Comparison of ENCODE assay signal across 22 cellular contexts in genomic region chr18:8722946-8723477, GRCh38. TPM values are rescaled to one million over a fixed set of nuclear protein-coding genes. Genes with fewer than 3 reads are reported as not detected.
"Had no signal": no experiment of that assay in that cellular context is flagged by ENCODE, and none has a peak within 500 bp of the region (broad histone marks: within the 10 kb centered on the region; RNA-seq: fewer than 3 reads in every experiment).

No MANE protein-coding gene starts in this region.

- H3K27ac ChIP-seq: ascending aorta, heart right ventricle, parathyroid adenoma, thoracic aorta, upper lobe of right lung, VCaP had no signal

- H3K79me2 ChIP-seq: parathyroid adenoma had no signal

- H3K27me3 ChIP-seq: ascending aorta, heart right ventricle, stomach, upper lobe of right lung had no signal

- DNase-seq: activated CD4-positive, alpha-beta T cell treated with anti-CD3 and anti-CD28 coated beads for 1 hour; activated CD8-positive, alpha-beta memory T cell treated with anti-CD3 and anti-CD28 coated beads for 24 hours; activated CD8-positive, alpha-beta memory T cell treated with anti-CD3 and anti-CD28 coated beads, Interleukin-2, amount 50 U/mL, for 48 hours; activated gamma-delta T cell; activated T-cell treated with anti-CD3 and anti-CD28 coated beads, Interleukin-2, amount 50 U/mL, for 72 hours; cortex of kidney; heart right ventricle; immature natural killer cell; kidney glomerular epithelial cell; left ventricle myocardium superior; naive thymus-derived CD8-positive, alpha-beta T cell; stimulated activated CD4-positive, alpha-beta T cell treated with anti-CD3 and anti-CD28 coated beads, Interleukin-4, amount 100 ng/mL, for 24 hours; stomach; T-helper 2 cell; upper lobe of right lung had no signal

- H3K36me3 ChIP-seq: ascending aorta, thoracic aorta, upper lobe of right lung had no signal

- H3K4me1 ChIP-seq: ascending aorta, heart right ventricle, upper lobe of right lung had no signal

- H3K9me3 ChIP-seq: ascending aorta, stomach, thoracic aorta, upper lobe of right lung had no signal

- ATAC-seq: activated T-cell treated with anti-CD3 and anti-CD28 coated beads, Interleukin-2, amount 50 U/mL, for 72 hours; esophagus mucosa; heart right ventricle; left ventricle myocardium superior; naive thymus-derived CD8-positive, alpha-beta T cell; sciatic nerve; stimulated activated effector memory CD8-positive, alpha-beta T cell treated with anti-CD3 and anti-CD28 coated beads, Interleukin-12 subunit alpha, Interleukin-12 subunit beta, amount 100 ng/mL, for 72 hours; upper lobe of right lung had no signal

- H3K4me3 ChIP-seq: ascending aorta, heart right ventricle, stomach, thoracic aorta, upper lobe of right lung had no signal

- H2AFZ ChIP-seq: parathyroid adenoma had no signal

RNA-seq across cellular contexts. Expression of gene MTCL1, which starts 17.7 kb away (rescaled TPM):
- polyA plus RNA-seq: immature natural killer cell; naive thymus-derived CD8-positive, alpha-beta T cell had no signal
